ENCODE assay signal across 9 cellular contexts in genomic region chr14:102209224-102209966, GRCh38.
A peak's percentile ranks its signal among the peaks of the same experiment; 100 is the strongest.
DNase-seq lines count a peak whose midpoint lies in the region; ATAC-seq and TF ChIP-seq lines count a peak whose summit lies in the region.
"Had no signal": no experiment of that assay in that cellular context is flagged by ENCODE, and none has a peak within 500 bp of the region (broad histone marks: within the 10 kb centered on the region; RNA-seq: fewer than 3 reads in every experiment).

No MANE protein-coding gene starts in this region.

- no peaks in the 10 kb centered on the region for H3K4me1 Mint-ChIP-seq in CD14-positive monocyte

- H2AK5ac ChIP-seq in neuronal stem cell (ENCODE audit: low read depth, low read length) = no peak overlapping the region

- DNase-seq in CD14-positive monocyte (ENCODE audit: low spot score) (peak; percentile 22), RKO (ENCODE audit: low spot score) (peak; percentile 15), foreskin fibroblast (peak; percentile 34 to 70), neuronal stem cell (ENCODE audit: low spot score) (no peak), germinal center (ENCODE audit: low spot score) (no peak), NCI-H1105 (lab: John Stamatoyannopoulos, UW) (no peak), GF-D8 (lab: John Stamatoyannopoulos, UW) (no peak)
- DNase-seq: activated T-cell treated with anti-CD3 and anti-CD28 coated beads, Interleukin-2, amount 50 U/mL, for 48 hours had no signal

- peaks cover 0 to 1% (median 0%) of the 10 kb centered on the region in 3 donors for H3K27me3 Mint-ChIP-seq in CD14-positive monocyte (ENCODE audit: low read depth in 3 of 3)

- no CpG with 5 or more reads among the region's 19 CpGs for WGBS in neuronal stem cell (ENCODE audit: extremely low coverage in 2 of 2, insufficient read length in 2 of 2, insufficient replicate concordance in 1 of 2), 2 donors

- no peak overlapping the region for H3K14ac ChIP-seq in neuronal stem cell (ENCODE audit: low read length)

- peaks cover 20 to 64% of the 10 kb centered on the region in 2 donors for H3K36me3 ChIP-seq in neuronal stem cell (replicated peaks in 1 of 2; ENCODE audit: control insufficient read depth in 2 of 2, insufficient read depth in 2 of 2, low read length in 2 of 2)

- intact Hi-C loops in CD14-positive monocyte (cut with micrococcal nuclease) = no loop called here

- peaks cover 0 to 2% of the 10 kb centered on the region in 2 donors for H3K9me3 ChIP-seq in neuronal stem cell (replicated peaks in 1 of 2; ENCODE audit: control insufficient read depth in 2 of 2, insufficient read depth in 1 of 2, low read depth in 1 of 2, low read length in 2 of 2)

- H2BK5ac ChIP-seq in neuronal stem cell (ENCODE audit: low read length) = no peak overlapping the region

- H3K4ac ChIP-seq in neuronal stem cell (ENCODE audit: low read length) = no peak overlapping the region

- no peak overlapping the region for H3K4me3 ChIP-seq in foreskin fibroblast (ENCODE audit: low read depth in 1 of 2, low read length in 2 of 2)
- H3K4me3 ChIP-seq in neuronal stem cell (ENCODE audit: low read length in 2 of 2) = no peak overlapping the region

- H4K8ac ChIP-seq in neuronal stem cell (ENCODE audit: low read depth, low read length) = no peak overlapping the region

- peak overlapping the region; percentile 8 for H3K18ac ChIP-seq in neuronal stem cell (ENCODE audit: low read length)

- H3K27me3 ChIP-seq in neuronal stem cell (ENCODE audit: control insufficient read depth in 3 of 3, insufficient read depth in 3 of 3, low read depth in 1 of 3, low read length in 3 of 3) = no peaks in the 10 kb centered on the region

- no peaks in the 10 kb centered on the region for H3K4me1 ChIP-seq in neuronal stem cell (ENCODE audit: control insufficient read depth in 2 of 2, insufficient read depth in 1 of 2, low read depth in 1 of 2, low read length in 2 of 2)

- peak overlapping the region in 1 of 7 donors; percentile 23 for H3K27ac Mint-ChIP-seq in CD14-positive monocyte

- H3K9ac ChIP-seq in neuronal stem cell (ENCODE audit: low read depth, low read length, poor library complexity) = peak overlapping the region; percentile 33

- no peak overlapping the region for H4K91ac ChIP-seq in neuronal stem cell (ENCODE audit: low read depth, low read length, poor library complexity)

- TF ChIP-seq CTCF in CD14-positive monocyte (IDR thresholded peaks at IDR 0.05) (no peak), foreskin fibroblast (IDR thresholded peaks at IDR 0.05; ENCODE audit: low read depth, low read length) (peak; percentile 33)

- no peaks in the 10 kb centered on the region for H3K9me3 Mint-ChIP-seq in CD14-positive monocyte

- H3K36me3 Mint-ChIP-seq in CD14-positive monocyte = peaks cover 65 to 85% of the 10 kb centered on the region in 2 donors

- no peak overlapping the region for H3K4me2 ChIP-seq in neuronal stem cell (ENCODE audit: insufficient read depth, low read length, poor library complexity, severe bottlenecking)

- H2AFZ ChIP-seq in neuronal stem cell (ENCODE audit: low read length) = no peak overlapping the region

- no peak for ATAC-seq in HG03159 (IDR thresholded peaks at IDR 0.05; ENCODE audit: unreplicated experiment)

- no peak overlapping the region for H2BK120ac ChIP-seq in neuronal stem cell (ENCODE audit: low read depth, low read length)

- no peak overlapping the region for H2BK12ac ChIP-seq in neuronal stem cell (ENCODE audit: low read length)

- no peak overlapping the region for H2BK15ac ChIP-seq in neuronal stem cell (ENCODE audit: low read length)

- H3K23ac ChIP-seq in neuronal stem cell (ENCODE audit: low read depth, low read length, poor library complexity) = no peak overlapping the region

- no peak overlapping the region for H3K27ac ChIP-seq in neuronal stem cell (replicated peaks; ENCODE audit: low read length)

- peaks cover 2% of the 10 kb centered on the region for H3K79me1 ChIP-seq in neuronal stem cell (ENCODE audit: low read depth, low read length)

- no peak overlapping the region for H3K4me3 Mint-ChIP-seq in CD14-positive monocyte

Comparison
In these comparisons a context has a peak if more than half of its experiments do, and no peak if none do; other contexts are left out.
1. DNase-seq: peak in CD14-positive monocyte (single experiment), RKO (single experiment) and foreskin fibroblast (2 of 2); none in neuronal stem cell (single experiment), germinal center (single experiment), NCI-H1105 (single experiment) and GF-D8 (single experiment).